Comparison of ENCODE assay signal across 1 cellular context in the genomic region with DNA sequence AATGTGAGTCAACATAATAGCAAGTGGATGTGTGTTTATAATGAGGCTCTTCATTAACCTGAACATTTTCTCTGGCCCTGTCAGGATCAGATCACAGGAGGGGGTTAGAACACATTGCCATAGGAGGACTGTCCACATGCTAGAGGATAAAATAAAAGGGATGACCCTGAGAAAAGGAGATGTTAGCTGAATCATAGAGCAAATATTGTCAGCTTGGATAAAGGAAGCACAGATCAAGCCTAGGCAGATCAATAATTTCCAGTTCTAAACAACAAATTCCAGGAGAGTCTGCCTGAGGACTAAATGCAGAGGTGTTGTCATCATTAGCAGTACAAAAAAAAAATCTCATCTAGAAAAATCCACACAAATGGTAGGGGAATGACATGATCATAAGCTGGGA.
TF ChIP-seq lines count a peak whose summit lies in the region.

No MANE protein-coding gene starts in this region.

TF ChIP-seq in HepG2, 621 proteins besides CTCF, POLR2A, EP300 and RAD21 (continued from another document and continues in another):
- TF ChIP-seq HIC2 (CRISPR knock-in tag; IDR thresholded peaks at IDR 0.05; ENCODE audit: low read depth) = no peak
- TF ChIP-seq, protein P1, sequence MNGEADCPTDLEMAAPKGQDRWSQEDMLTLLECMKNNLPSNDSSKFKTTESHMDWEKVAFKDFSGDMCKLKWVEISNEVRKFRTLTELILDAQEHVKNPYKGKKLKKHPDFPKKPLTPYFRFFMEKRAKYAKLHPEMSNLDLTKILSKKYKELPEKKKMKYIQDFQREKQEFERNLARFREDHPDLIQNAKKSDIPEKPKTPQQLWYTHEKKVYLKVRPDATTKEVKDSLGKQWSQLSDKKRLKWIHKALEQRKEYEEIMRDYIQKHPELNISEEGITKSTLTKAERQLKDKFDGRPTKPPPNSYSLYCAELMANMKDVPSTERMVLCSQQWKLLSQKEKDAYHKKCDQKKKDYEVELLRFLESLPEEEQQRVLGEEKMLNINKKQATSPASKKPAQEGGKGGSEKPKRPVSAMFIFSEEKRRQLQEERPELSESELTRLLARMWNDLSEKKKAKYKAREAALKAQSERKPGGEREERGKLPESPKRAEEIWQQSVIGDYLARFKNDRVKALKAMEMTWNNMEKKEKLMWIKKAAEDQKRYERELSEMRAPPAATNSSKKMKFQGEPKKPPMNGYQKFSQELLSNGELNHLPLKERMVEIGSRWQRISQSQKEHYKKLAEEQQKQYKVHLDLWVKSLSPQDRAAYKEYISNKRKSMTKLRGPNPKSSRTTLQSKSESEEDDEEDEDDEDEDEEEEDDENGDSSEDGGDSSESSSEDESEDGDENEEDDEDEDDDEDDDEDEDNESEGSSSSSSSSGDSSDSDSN (CRISPR knock-in tag; IDR thresholded peaks at IDR 0.05) = no peak
- TF ChIP-seq KIAA2018 (CRISPR knock-in tag; IDR thresholded peaks at IDR 0.05; ENCODE audit: borderline replicate concordance) = no peak
- no peak for TF ChIP-seq CHD2 (IDR thresholded peaks at IDR 0.05; ENCODE audit: low read depth, low read length)
- no peak for TF ChIP-seq YY1 (IDR thresholded peaks at IDR 0.05; ENCODE audit: insufficient read depth, insufficient replicate concordance, low read depth, low read length)
- TF ChIP-seq, protein P2, sequence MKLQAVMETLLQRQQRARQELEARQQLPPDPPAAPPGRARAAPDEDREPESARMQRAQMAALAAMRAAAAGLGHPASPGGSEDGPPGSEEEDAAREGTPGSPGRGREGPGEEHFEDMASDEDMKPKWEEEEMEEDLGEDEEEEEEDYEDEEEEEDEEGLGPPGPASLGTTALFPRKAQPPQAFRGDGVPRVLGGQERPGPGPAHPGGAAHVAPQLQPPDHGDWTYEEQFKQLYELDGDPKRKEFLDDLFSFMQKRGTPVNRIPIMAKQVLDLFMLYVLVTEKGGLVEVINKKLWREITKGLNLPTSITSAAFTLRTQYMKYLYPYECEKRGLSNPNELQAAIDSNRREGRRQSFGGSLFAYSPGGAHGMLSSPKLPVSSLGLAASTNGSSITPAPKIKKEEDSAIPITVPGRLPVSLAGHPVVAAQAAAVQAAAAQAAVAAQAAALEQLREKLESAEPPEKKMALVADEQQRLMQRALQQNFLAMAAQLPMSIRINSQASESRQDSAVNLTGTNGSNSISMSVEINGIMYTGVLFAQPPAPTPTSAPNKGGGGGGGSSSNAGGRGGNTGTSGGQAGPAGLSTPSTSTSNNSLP (IDR thresholded peaks at IDR 0.05; ENCODE audit: low read depth, low read length) = peak; percentile 35; the same call in 1 of the 2 replicates
- no peak for TF ChIP-seq ZNF614 (CRISPR knock-in tag; IDR thresholded peaks at IDR 0.05; ENCODE audit: borderline replicate concordance)
- no peak for TF ChIP-seq HDAC6 (IDR thresholded peaks at IDR 0.05; ENCODE audit: low read depth, low read length)
- TF ChIP-seq KAT7 (CRISPR knock-in tag; IDR thresholded peaks at IDR 0.05; ENCODE audit: borderline replicate concordance) = no peak
- TF ChIP-seq ATF1 (CRISPR knock-in tag; IDR thresholded peaks at IDR 0.05) = no peak
- TF ChIP-seq KLF12 (CRISPR knock-in tag; IDR thresholded peaks at IDR 0.05; ENCODE audit: borderline replicate concordance) = no peak
- TF ChIP-seq PAXIP1 (CRISPR knock-in tag; conservative IDR thresholded peaks at IDR 0.05) = peak; percentile 70
- peak; percentile 47; the same call in 1 of the 2 replicates for TF ChIP-seq ZNF263 (CRISPR knock-in tag; IDR thresholded peaks at IDR 0.05)
- TF ChIP-seq MAFK (conservative IDR thresholded peaks at IDR 0.05 in 1 of 2, IDR thresholded peaks at IDR 0.05 in 1 of 2; ENCODE audit: low read length in 2 of 2) = no peak
- peak; percentile 26; the same call in 1 of the 2 replicates for TF ChIP-seq NFE2L2 (IDR thresholded peaks at IDR 0.05; ENCODE audit: low read length)
- TF ChIP-seq RBM22 (optimal IDR thresholded peaks at IDR 0.05; ENCODE audit: low read length) = no peak
- no peak for TF ChIP-seq PRMT3 (CRISPR knock-in tag; IDR thresholded peaks at IDR 0.05; ENCODE audit: borderline replicate concordance, low read depth)
- TF ChIP-seq, protein P3, sequence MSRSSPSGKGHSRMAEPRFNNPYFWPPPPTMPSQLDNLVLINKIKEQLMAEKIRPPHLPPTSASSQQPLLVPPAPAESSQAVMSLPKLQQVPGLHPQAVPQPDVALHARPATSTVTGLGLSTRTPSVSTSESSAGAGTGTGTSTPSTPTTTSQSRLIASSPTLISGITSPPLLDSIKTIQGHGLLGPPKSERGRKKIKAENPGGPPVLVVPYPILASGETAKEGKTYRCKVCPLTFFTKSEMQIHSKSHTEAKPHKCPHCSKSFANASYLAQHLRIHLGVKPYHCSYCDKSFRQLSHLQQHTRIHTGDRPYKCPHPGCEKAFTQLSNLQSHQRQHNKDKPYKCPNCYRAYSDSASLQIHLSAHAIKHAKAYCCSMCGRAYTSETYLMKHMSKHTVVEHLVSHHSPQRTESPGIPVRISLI (CRISPR knock-in tag; IDR thresholded peaks at IDR 0.05; ENCODE audit: borderline replicate concordance) = peak; percentile 15; the same call in 1 of the 2 replicates
- TF ChIP-seq FOXC1 (CRISPR knock-in tag; IDR thresholded peaks at IDR 0.05; ENCODE audit: borderline replicate concordance) = no peak
- TF ChIP-seq, protein P4, sequence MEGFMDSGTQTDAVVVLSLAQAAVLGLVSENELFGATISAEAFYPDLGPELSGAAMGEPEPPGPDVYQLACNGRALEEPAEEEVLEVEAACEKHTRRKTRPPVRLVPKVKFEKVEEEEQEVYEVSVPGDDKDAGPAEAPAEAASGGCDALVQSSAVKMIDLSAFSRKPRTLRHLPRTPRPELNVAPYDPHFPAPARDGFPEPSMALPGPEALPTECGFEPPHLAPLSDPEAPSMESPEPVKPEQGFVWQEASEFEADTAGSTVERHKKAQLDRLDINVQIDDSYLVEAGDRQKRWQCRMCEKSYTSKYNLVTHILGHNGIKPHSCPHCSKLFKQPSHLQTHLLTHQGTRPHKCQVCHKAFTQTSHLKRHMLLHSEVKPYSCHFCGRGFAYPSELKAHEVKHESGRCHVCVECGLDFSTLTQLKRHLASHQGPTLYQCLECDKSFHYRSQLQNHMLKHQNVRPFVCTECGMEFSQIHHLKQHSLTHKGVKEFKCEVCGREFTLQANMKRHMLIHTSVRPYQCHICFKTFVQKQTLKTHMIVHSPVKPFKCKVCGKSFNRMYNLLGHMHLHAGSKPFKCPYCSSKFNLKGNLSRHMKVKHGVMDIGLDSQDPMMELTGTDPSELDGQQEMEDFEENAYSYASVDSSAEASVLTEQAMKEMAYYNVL (CRISPR knock-in tag; IDR thresholded peaks at IDR 0.05; ENCODE audit: borderline replicate concordance) = no peak
- TF ChIP-seq XRCC5 (optimal IDR thresholded peaks at IDR 0.05; ENCODE audit: low read length) = no peak
- TF ChIP-seq GTF3A (CRISPR knock-in tag; conservative IDR thresholded peaks at IDR 0.05) = no peak
- no peak for TF ChIP-seq ELK4 (CRISPR knock-in tag; IDR thresholded peaks at IDR 0.05; ENCODE audit: borderline replicate concordance)
- no peak for TF ChIP-seq ZNF841 (CRISPR knock-in tag; IDR thresholded peaks at IDR 0.05; ENCODE audit: borderline replicate concordance)
- peak; percentile 72 for TF ChIP-seq ONECUT2 (CRISPR knock-in tag; IDR thresholded peaks at IDR 0.05)
- no peak for TF ChIP-seq ATF2 (CRISPR knock-in tag; IDR thresholded peaks at IDR 0.05)
- TF ChIP-seq HNRNPK (IDR thresholded peaks at IDR 0.05; ENCODE audit: low read depth, low read length, poor library complexity, severe bottlenecking) = no peak
